Comparison of ENCODE assay signal across 8 cellular contexts in the genomic region with DNA sequence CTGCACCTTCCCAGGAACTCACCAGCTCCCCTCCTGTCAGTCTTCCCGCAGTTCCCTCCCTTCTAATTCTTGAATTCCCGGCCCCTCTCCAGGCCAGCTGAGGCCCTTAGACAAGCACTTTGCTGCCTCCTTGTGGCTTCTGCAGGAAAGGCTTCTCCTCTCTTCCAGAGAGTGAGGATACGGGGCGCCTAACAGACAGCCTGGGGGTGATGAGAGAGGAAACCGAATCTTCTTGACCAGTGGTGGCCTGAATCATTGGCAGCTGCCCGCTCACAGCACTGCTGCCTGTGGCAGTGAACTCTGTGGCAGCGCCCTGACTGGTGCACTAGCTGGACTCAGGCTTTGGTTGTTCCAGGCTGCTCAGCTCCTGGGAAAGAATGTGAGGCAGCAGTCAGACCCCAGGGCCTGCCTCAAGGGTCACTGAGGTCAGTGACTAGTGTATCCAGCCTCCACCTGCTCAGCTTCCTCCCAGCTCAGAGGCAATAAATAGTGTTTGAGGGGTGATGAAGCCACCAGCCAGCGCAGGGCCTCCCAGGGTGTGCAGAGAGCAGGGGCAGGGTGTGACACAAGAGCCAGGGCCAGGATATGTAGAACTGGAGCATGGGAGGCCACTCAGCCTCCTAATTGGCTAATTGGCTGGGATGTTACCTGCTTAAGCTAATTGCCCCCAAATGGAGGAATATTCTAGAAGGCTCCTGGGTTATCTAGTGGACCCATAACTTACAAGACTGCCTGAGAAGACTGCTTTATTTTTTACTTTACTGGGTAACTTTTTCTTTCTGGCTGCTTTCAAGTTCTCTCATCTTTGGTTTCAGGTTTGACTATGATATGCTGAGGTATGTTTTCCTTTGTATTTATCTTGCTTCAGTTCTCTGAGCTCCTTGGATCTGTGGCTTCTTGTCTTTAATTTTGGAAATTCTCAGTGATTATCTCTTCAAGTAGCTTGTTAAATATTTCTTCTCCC. TPM values are rescaled to one million over a fixed set of nuclear protein-coding genes. Genes with fewer than 3 reads are reported as not detected.
DNase-seq lines count a peak whose midpoint lies in the region; ATAC-seq and TF ChIP-seq lines count a peak whose summit lies in the region.

No MANE protein-coding gene starts in this region.

- H3K36me3 ChIP-seq in psoas muscle (ENCODE audit: insufficient read depth in 1 of 2, low read depth in 1 of 2) = peaks cover 0 to 18% of the 10 kb centered on the region in 2 donors

- peak overlapping the region; percentile 21 for H3K27ac ChIP-seq in psoas muscle

- H3K4me1 ChIP-seq in psoas muscle = peaks cover 11% of the 10 kb centered on the region

- intact Hi-C loops in left ventricle myocardium superior (cut with micrococcal nuclease) (no loop called here), psoas muscle (cut with DNase I) (loop anchor here (5.0 kb wide), 3 partner anchors 34 to 224 kb away; a partner anchor contains a TSS)

- H3K9me3 ChIP-seq in psoas muscle = no peaks in the 10 kb centered on the region

- H3K4me3 ChIP-seq in psoas muscle = no peak overlapping the region

- DNase-seq in SIG-M5 treated with dmso at 0.1 percent for 504 hours (lab: John Stamatoyannopoulos, UW; ENCODE audit: unreplicated experiment) = peak; percentile 39
- DNase-seq in SIG-M5 (lab: John Stamatoyannopoulos, UW) = no peak
- DNase-seq in NAMALWA (ENCODE audit: low spot score) = peak; percentile 71
- DNase-seq in amygdala (lab: John Stamatoyannopoulos, UW) = peak in 49 of 56 donors; percentile 6 to 84 (median 54)
- DNase-seq in left ventricle myocardium superior = peak; percentile 77
- DNase-seq in psoas muscle = peak; percentile 73 to 86

- peak; percentile 95 for ATAC-seq in SK-N-SH treated with all-trans-retinoic acid at 6 μM for 48 hours
- ATAC-seq in left ventricle myocardium superior = peak; percentile 79
- peak; percentile 82 to 97 (median 92) for ATAC-seq in psoas muscle
- ATAC-seq in GM21717 (IDR thresholded peaks at IDR 0.05; ENCODE audit: unreplicated experiment) = no peak

- 12 to 16% (median 13%) methylated on average over 8 of the region's 8 CpGs for WGBS in psoas muscle, 3 donors

- no peaks in the 10 kb centered on the region for H3K27me3 ChIP-seq in psoas muscle (ENCODE audit: insufficient read depth in 3 of 3, low read length in 2 of 3)

- TF ChIP-seq CTCF in psoas muscle (IDR thresholded peaks at IDR 0.05) = peak; percentile 76

TF ChIP-seq in SK-N-SH treated with all-trans-retinoic acid at 6 μM for 48 hours, 23 proteins besides CTCF, POLR2A, EP300 and RAD21:
- TF ChIP-seq ARNTL (CRISPR knock-in tag; IDR thresholded peaks at IDR 0.05; ENCODE audit: borderline replicate concordance, low read depth) (no peak), TOX (CRISPR knock-in tag; IDR thresholded peaks at IDR 0.05; ENCODE audit: borderline replicate concordance) (no peak), ZFP30 (CRISPR knock-in tag; IDR thresholded peaks at IDR 0.05) (no peak), ZNF8 (CRISPR knock-in tag; IDR thresholded peaks at IDR 0.05) (no peak), ZNF70 (CRISPR knock-in tag; IDR thresholded peaks at IDR 0.05) (no peak), PPARA (CRISPR knock-in tag; IDR thresholded peaks at IDR 0.05; ENCODE audit: borderline replicate concordance) (no peak), ISL1 (CRISPR knock-in tag; IDR thresholded peaks at IDR 0.05) (no peak), GLIS3 (CRISPR knock-in tag; IDR thresholded peaks at IDR 0.05) (no peak), BACH2 (CRISPR knock-in tag; IDR thresholded peaks at IDR 0.05; ENCODE audit: borderline replicate concordance) (no peak), OSR1 (CRISPR knock-in tag; IDR thresholded peaks at IDR 0.05) (no peak), ZFP3 (CRISPR knock-in tag; IDR thresholded peaks at IDR 0.05) (no peak), ZC3H10 (CRISPR knock-in tag; IDR thresholded peaks at IDR 0.05) (no peak)
- TF ChIP-seq, protein P1, sequence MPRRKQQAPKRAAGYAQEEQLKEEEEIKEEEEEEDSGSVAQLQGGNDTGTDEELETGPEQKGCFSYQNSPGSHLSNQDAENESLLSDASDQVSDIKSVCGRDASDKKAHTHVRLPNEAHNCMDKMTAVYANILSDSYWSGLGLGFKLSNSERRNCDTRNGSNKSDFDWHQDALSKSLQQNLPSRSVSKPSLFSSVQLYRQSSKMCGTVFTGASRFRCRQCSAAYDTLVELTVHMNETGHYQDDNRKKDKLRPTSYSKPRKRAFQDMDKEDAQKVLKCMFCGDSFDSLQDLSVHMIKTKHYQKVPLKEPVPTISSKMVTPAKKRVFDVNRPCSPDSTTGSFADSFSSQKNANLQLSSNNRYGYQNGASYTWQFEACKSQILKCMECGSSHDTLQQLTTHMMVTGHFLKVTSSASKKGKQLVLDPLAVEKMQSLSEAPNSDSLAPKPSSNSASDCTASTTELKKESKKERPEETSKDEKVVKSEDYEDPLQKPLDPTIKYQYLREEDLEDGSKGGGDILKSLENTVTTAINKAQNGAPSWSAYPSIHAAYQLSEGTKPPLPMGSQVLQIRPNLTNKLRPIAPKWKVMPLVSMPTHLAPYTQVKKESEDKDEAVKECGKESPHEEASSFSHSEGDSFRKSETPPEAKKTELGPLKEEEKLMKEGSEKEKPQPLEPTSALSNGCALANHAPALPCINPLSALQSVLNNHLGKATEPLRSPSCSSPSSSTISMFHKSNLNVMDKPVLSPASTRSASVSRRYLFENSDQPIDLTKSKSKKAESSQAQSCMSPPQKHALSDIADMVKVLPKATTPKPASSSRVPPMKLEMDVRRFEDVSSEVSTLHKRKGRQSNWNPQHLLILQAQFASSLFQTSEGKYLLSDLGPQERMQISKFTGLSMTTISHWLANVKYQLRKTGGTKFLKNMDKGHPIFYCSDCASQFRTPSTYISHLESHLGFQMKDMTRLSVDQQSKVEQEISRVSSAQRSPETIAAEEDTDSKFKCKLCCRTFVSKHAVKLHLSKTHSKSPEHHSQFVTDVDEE (CRISPR knock-in tag; IDR thresholded peaks at IDR 0.05) = no peak
- TF ChIP-seq, protein P2, sequence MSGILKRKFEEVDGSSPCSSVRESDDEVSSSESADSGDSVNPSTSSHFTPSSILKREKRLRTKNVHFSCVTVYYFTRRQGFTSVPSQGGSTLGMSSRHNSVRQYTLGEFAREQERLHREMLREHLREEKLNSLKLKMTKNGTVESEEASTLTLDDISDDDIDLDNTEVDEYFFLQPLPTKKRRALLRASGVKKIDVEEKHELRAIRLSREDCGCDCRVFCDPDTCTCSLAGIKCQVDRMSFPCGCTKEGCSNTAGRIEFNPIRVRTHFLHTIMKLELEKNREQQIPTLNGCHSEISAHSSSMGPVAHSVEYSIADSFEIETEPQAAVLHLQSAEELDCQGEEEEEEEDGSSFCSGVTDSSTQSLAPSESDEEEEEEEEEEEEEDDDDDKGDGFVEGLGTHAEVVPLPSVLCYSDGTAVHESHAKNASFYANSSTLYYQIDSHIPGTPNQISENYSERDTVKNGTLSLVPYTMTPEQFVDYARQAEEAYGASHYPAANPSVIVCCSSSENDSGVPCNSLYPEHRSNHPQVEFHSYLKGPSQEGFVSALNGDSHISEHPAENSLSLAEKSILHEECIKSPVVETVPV (CRISPR knock-in tag; IDR thresholded peaks at IDR 0.05) = no peak
- TF ChIP-seq, protein P3, sequence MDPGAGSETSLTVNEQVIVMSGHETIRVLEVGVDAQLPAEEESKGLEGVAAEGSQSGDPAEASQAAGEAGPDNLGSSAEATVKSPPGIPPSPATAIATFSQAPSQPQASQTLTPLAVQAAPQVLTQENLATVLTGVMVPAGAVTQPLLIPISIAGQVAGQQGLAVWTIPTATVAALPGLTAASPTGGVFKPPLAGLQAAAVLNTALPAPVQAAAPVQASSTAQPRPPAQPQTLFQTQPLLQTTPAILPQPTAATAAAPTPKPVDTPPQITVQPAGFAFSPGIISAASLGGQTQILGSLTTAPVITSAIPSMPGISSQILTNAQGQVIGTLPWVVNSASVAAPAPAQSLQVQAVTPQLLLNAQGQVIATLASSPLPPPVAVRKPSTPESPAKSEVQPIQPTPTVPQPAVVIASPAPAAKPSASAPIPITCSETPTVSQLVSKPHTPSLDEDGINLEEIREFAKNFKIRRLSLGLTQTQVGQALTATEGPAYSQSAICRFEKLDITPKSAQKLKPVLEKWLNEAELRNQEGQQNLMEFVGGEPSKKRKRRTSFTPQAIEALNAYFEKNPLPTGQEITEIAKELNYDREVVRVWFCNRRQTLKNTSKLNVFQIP (CRISPR knock-in tag; IDR thresholded peaks at IDR 0.05; ENCODE audit: borderline replicate concordance, low read depth) = no peak

RNA-seq across cellular contexts. Expression of a gene that starts 12.9 kb away (rescaled TPM):
- 94.4 TPM for total RNA-seq in left ventricle myocardium superior
- total RNA-seq in psoas muscle = 10 to 100 TPM; 39.1 to 82.3 (median 55.1) TPM
- polyA plus RNA-seq in psoas muscle = 10 to 100 TPM; 24.3 to 54.9 (median 31.9) TPM

RNA-seq across cellular contexts. Expression of a gene that starts 24.6 kb away (rescaled TPM):
- 0.47 TPM for total RNA-seq in left ventricle myocardium superior
- under 1 TPM; 0.44 to 0.63 (median 0.46) TPM for total RNA-seq in psoas muscle
- polyA plus RNA-seq in psoas muscle = under 1 TPM; 0.04 to 1.00 (median 0.23) TPM

RNA-seq across cellular contexts. Expression of a gene that starts 42.0 kb away (rescaled TPM):
- total RNA-seq in left ventricle myocardium superior (0.30 TPM), psoas muscle (under 1 TPM in 2 of 4 donors, not detected in 2; 0.04 to 0.32 TPM)
- under 1 TPM in 2 of 3 donors, not detected in 1; 0.04 to 0.07 TPM for polyA plus RNA-seq in psoas muscle

RNA-seq across cellular contexts. Expression of a gene that starts 42.5 kb away (rescaled TPM):
- total RNA-seq in left ventricle myocardium superior (21.1 TPM), psoas muscle (10 to 100 TPM; 24.5 to 26.1 (median 25.3) TPM)
- 10 to 100 TPM; 10.1 to 18.8 (median 15.7) TPM for polyA plus RNA-seq in psoas muscle
